19 cellular contexts compared by ENCODE assay signal in the genomic region with DNA sequence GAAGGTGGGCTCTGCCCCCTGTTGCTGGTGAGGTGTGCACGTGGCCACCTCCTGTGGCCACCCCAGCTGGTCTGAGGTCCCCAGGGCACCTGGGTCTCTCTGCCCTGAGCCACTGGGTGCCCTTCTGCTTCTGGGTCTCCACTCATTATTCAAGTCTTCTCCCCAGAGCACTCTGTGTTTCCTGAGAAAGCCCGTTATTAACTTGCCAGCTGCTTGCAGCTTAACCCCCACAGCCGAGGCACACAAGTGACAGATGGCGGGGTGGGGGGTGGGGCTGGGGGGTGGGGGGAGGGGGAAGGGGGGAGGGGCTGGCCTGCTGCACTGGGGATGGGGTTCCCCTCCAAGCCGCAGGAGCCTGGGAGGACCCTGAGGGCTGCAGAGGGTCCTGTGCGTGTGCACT. TPM values are rescaled to one million over a fixed set of nuclear protein-coding genes. Genes with fewer than 3 reads are reported as not detected.
DNase-seq lines count a peak whose midpoint lies in the region; ATAC-seq and TF ChIP-seq lines count a peak whose summit lies in the region.
"Had no signal": no experiment of that assay in that cellular context is flagged by ENCODE, and none has a peak within 500 bp of the region (broad histone marks: within the 10 kb centered on the region; RNA-seq: fewer than 3 reads in every experiment).

No MANE protein-coding gene starts in this region.

- peaks cover 0 to 7% (median 3%) of the 10 kb centered on the region in 7 donors for H3K9me3 Mint-ChIP-seq in CD14-positive monocyte
- H3K9me3 Mint-ChIP-seq in CD4-positive, alpha-beta T cell = no peaks in the 10 kb centered on the region
- peaks cover 0 to 3% of the 10 kb centered on the region in 2 donors for H3K9me3 Mint-ChIP-seq in natural killer cell
- H3K9me3 Mint-ChIP-seq in stimulated activated naive CD8-positive, alpha-beta T cell treated with anti-CD3 and anti-CD28 coated beads, Interleukin-15, amount 100 ng/mL, for 72 hours = peaks cover 5 to 6% of the 10 kb centered on the region in 2 donors

- no peaks in the 10 kb centered on the region for H3K9me2 ChIP-seq in neural cell (ENCODE audit: insufficient read depth, low read length)

- H4K20me1 ChIP-seq in neural cell (ENCODE audit: insufficient read depth) = no peaks in the 10 kb centered on the region

- no peak for ATAC-seq in CD4-positive, alpha-beta T cell (ENCODE audit: poor library complexity)
- ATAC-seq in natural killer cell = no peak
- no peak for ATAC-seq in stimulated activated naive CD8-positive, alpha-beta T cell treated with anti-CD3 and anti-CD28 coated beads, Interleukin-15, amount 100 ng/mL, for 72 hours
- ATAC-seq: SK-N-SH treated with all-trans-retinoic acid at 6 μM for 48 hours had no signal

- H3F3A ChIP-seq in neural cell (ENCODE audit: insufficient read depth, low read length, poor library complexity, severe bottlenecking) = peaks cover 5% of the 10 kb centered on the region

- H3K4me2 ChIP-seq in neural cell (ENCODE audit: low read length) = no peak overlapping the region

- no peak for DNase-seq in CD14-positive monocyte (ENCODE audit: low spot score)
- DNase-seq in NCI-H2171 (lab: John Stamatoyannopoulos, UW) = peak; percentile 76
- DNase-seq in NCI-H82 treated with DMSO at 0.1 percent for 48 hours (lab: John Stamatoyannopoulos, UW; ENCODE audit: unreplicated experiment) = peak; percentile 70
- DNase-seq in CD4-positive, alpha-beta T cell = no peak
- DNase-seq in natural killer cell = no peak
- DNase-seq in stimulated activated naive CD8-positive, alpha-beta T cell treated with anti-CD3 and anti-CD28 coated beads, Interleukin-15, amount 100 ng/mL, for 72 hours = no peak
- DNase-seq: C1 segment of cervical spinal cord, DMS153, GDM1, GM23248, NCI-H1436, NCI-H1930, NCI-H526, OCI-M1, SHP77, T-helper 1 cell had no signal

- H3K79me2 ChIP-seq in neural cell (replicated peaks; ENCODE audit: insufficient read depth, low read length) = no peaks in the 10 kb centered on the region

- H3K27ac Mint-ChIP-seq in CD14-positive monocyte (peak overlapping the region in 4 of 7 donors; percentile 23 to 79 (median 38)), natural killer cell (no peak overlapping the region)
- no peak overlapping the region for H3K27ac Mint-ChIP-seq in CD4-positive, alpha-beta T cell
- no peak overlapping the region for H3K27ac Mint-ChIP-seq in stimulated activated naive CD8-positive, alpha-beta T cell treated with anti-CD3 and anti-CD28 coated beads, Interleukin-15, amount 100 ng/mL, for 72 hours

- CTCF ChIA-PET in CD4-positive, alpha-beta T cell (lab: Charles Lee) = no interaction called here

- no peak overlapping the region for H3K4me3 Mint-ChIP-seq in CD14-positive monocyte
- no peak overlapping the region for H3K4me3 Mint-ChIP-seq in CD4-positive, alpha-beta T cell
- H3K4me3 Mint-ChIP-seq in natural killer cell = no peak overlapping the region
- H3K4me3 Mint-ChIP-seq in stimulated activated naive CD8-positive, alpha-beta T cell treated with anti-CD3 and anti-CD28 coated beads, Interleukin-15, amount 100 ng/mL, for 72 hours = no peak overlapping the region

- POLR2A ChIA-PET in CD4-positive, alpha-beta T cell (lab: Charles Lee) = no interaction called here

- H2AFZ ChIP-seq in neural cell (ENCODE audit: low read depth, low read length) = no peak overlapping the region
- H2AFZ ChIP-seq: GM23248 had no signal

- no peaks in the 10 kb centered on the region for H3K9me3 ChIP-seq in neural cell (ENCODE audit: low read length)
- no peaks in the 10 kb centered on the region for H3K9me3 ChIP-seq in CD4-positive, alpha-beta T cell (ENCODE audit: control insufficient read depth, low read length)

- no peak for TF ChIP-seq CTCF in CD14-positive monocyte (IDR thresholded peaks at IDR 0.05)
- TF ChIP-seq CTCF in neural cell (IDR thresholded peaks at IDR 0.05; ENCODE audit: poor library complexity, severe bottlenecking) = no peak
- no peak for TF ChIP-seq CTCF in CD4-positive, alpha-beta T cell (IDR thresholded peaks at IDR 0.05)
- TF ChIP-seq CTCF in natural killer cell (IDR thresholded peaks at IDR 0.05) = no peak

- no peak for TF ChIP-seq EP300 in neural cell (conservative IDR thresholded peaks at IDR 0.05; ENCODE audit: poor library complexity, severe bottlenecking)

- H3K4me1 Mint-ChIP-seq in CD14-positive monocyte = peaks cover 6% of the 10 kb centered on the region
- H3K4me1 Mint-ChIP-seq in CD4-positive, alpha-beta T cell (ENCODE audit: low read depth) = no peaks in the 10 kb centered on the region
- H3K4me1 Mint-ChIP-seq in natural killer cell = peaks cover 6 to 26% of the 10 kb centered on the region in 2 donors
- no peaks in the 10 kb centered on the region for H3K4me1 Mint-ChIP-seq in stimulated activated naive CD8-positive, alpha-beta T cell treated with anti-CD3 and anti-CD28 coated beads, Interleukin-15, amount 100 ng/mL, for 72 hours

- H3K36me3 ChIP-seq in neural cell (ENCODE audit: insufficient read depth, low read length) = no peaks in the 10 kb centered on the region
- H3K36me3 ChIP-seq: HAP-1 had no signal

- peak overlapping the region; percentile 20 for H3K9ac ChIP-seq in neural cell (ENCODE audit: low read length)
- H3K9ac ChIP-seq: GM23248 had no signal

- intact Hi-C loops in CD14-positive monocyte (cut with micrococcal nuclease) (no loop called here), natural killer cell (cut with micrococcal nuclease) (no loop called here)
- intact Hi-C loops in CD4-positive, alpha-beta T cell (cut with DNase I, micrococcal nuclease) = no loop called here

- peak overlapping the region; percentile 72 for H3K27ac ChIP-seq in neural cell (ENCODE audit: low read length)
- H3K27ac ChIP-seq in CD4-positive, alpha-beta T cell (ENCODE audit: low read depth, low read length) = no peak overlapping the region
- H3K27ac ChIP-seq: GM23248 had no signal

- no peaks in the 10 kb centered on the region for H3K27me3 ChIP-seq in neural cell (ENCODE audit: insufficient read depth, low read depth, low read length)
- H3K27me3 ChIP-seq in CD4-positive, alpha-beta T cell (ENCODE audit: control insufficient read depth, insufficient read depth, low read length) = no peaks in the 10 kb centered on the region

- TF ChIP-seq RAD21 in neural cell (conservative IDR thresholded peaks at IDR 0.05) = no peak

- peaks cover 10 to 54% of the 10 kb centered on the region in 2 donors for H3K36me3 Mint-ChIP-seq in CD14-positive monocyte
- peaks cover 13% of the 10 kb centered on the region for H3K36me3 Mint-ChIP-seq in CD4-positive, alpha-beta T cell (ENCODE audit: low read depth)
- no peaks in the 10 kb centered on the region for H3K36me3 Mint-ChIP-seq in natural killer cell

- H3K27me3 Mint-ChIP-seq in CD14-positive monocyte (ENCODE audit: low read depth in 3 of 3) (peaks cover 0 to 8% (median 1%) of the 10 kb centered on the region in 3 donors), natural killer cell (ENCODE audit: low read depth in 2 of 2) (no peaks in the 10 kb centered on the region)
- H3K27me3 Mint-ChIP-seq in CD4-positive, alpha-beta T cell = no peaks in the 10 kb centered on the region
- no peaks in the 10 kb centered on the region for H3K27me3 Mint-ChIP-seq in stimulated activated naive CD8-positive, alpha-beta T cell treated with anti-CD3 and anti-CD28 coated beads, Interleukin-15, amount 100 ng/mL, for 72 hours

- H3K4me3 ChIP-seq in neural cell (ENCODE audit: low read length) = peak overlapping the region; percentile 38
- H3K4me3 ChIP-seq: GM23248, HAP-1 had no signal

TF ChIP-seq in neural cell, 6 proteins besides CTCF, POLR2A, EP300 and RAD21:
- peak; percentile 38 for TF ChIP-seq POLR2AphosphoS5 (IDR thresholded peaks at IDR 0.05)
- TF ChIP-seq MXI1 (conservative IDR thresholded peaks at IDR 0.05; ENCODE audit: poor library complexity, severe bottlenecking) = no peak

RNA-seq across cellular contexts. Expression of gene FBRSL1, which starts 40.5 kb away (rescaled TPM):
- under 1 TPM; 0.39 to 0.74 TPM for polyA plus RNA-seq in CD14-positive monocyte
- 11.9 and 37.0 TPM in 2 replicates for polyA plus RNA-seq in neural cell
- polyA minus RNA-seq in neural cell = 19.3 and 23.6 TPM in 2 replicates
- 10 to 100 TPM; 75.8 to 80.7 TPM for total RNA-seq in CD4-positive, alpha-beta T cell
- total RNA-seq in natural killer cell = 10 to 100 TPM; 67.5 to 78.0 (median 76.2) TPM

Comparison
In these comparisons a context has a peak if more than half of its experiments do, and no peak if none do; other contexts are left out.
1. DNase-seq: peak in NCI-H2171 (single experiment) and NCI-H82 treated with DMSO at 0.1 percent for 48 hours (single experiment); none in CD14-positive monocyte (single experiment), CD4-positive, alpha-beta T cell (0 of 10), natural killer cell (single experiment) and stimulated activated naive CD8-positive, alpha-beta T cell treated with anti-CD3 and anti-CD28 coated beads, Interleukin-15, amount 100 ng/mL, for 72 hours (0 of 2).
2. H3K27ac Mint-ChIP-seq: peak in CD14-positive monocyte (4 of 7); none in CD4-positive, alpha-beta T cell (single experiment), natural killer cell (0 of 2) and stimulated activated naive CD8-positive, alpha-beta T cell treated with anti-CD3 and anti-CD28 coated beads, Interleukin-15, amount 100 ng/mL, for 72 hours (0 of 2).